In genomic region chr11:122598971-122599370, GRCh38 we compare ENCODE assay signal across 19 cellular contexts.
"Had no signal": no experiment of that assay in that cellular context is flagged by ENCODE, and none has a peak within 500 bp of the region (broad histone marks: within the 10 kb centered on the region; RNA-seq: fewer than 3 reads in every experiment).

No MANE protein-coding gene starts in this region.

- DNase-seq: activated CD4-positive, alpha-beta T cell treated with anti-CD3 and anti-CD28 coated beads, Interleukin-2, amount 50 U/mL, for 48 hours; activated CD4-positive, CD25-positive, alpha-beta regulatory T cell treated with anti-CD3 and anti-CD28 coated beads, Interleukin-2, amount 50 U/mL, for 72 hours; activated CD8-positive, alpha-beta memory T cell treated with anti-CD3 and anti-CD28 coated beads, Interleukin-2, amount 10 ng/mL, durations not matched to agents 7 days and 5 days; activated effector memory CD4-positive, alpha-beta T cell treated with anti-CD3 and anti-CD28 coated beads, Interleukin-2, amount 50 U/mL, for 16 hours; activated T-cell treated with anti-CD3 and anti-CD28 coated beads, Interleukin-2, amount 50 U/mL, for 24 hours; dorsolateral prefrontal cortex; foreskin melanocyte; head of caudate nucleus; mesendoderm; nephron progenitor cell; sigmoid colon; stimulated activated CD4-positive, alpha-beta T cell treated with anti-CD3 and anti-CD28 coated beads, Interleukin-12 subunit alpha, Interleukin-12 subunit beta, amount 100 ng/mL, for 4 hours; stimulated activated naive CD4-positive, alpha-beta T cell; substantia nigra; transverse colon had no signal

- H3K27me3 ChIP-seq: breast epithelium, sigmoid colon, transverse colon had no signal

- H3K36me3 ChIP-seq: breast epithelium, esophagus muscularis mucosa, sigmoid colon, transverse colon had no signal

- H3K4me1 ChIP-seq: breast epithelium, esophagus muscularis mucosa, transverse colon had no signal

- H3K4me3 ChIP-seq: breast epithelium, dorsolateral prefrontal cortex, esophagus muscularis mucosa, sigmoid colon, transverse colon had no signal

- ATAC-seq: activated CD8-positive, alpha-beta memory T cell treated with anti-CD3 and anti-CD28 coated beads, Interleukin-2, amount 10 ng/mL, durations not matched to agents 7 days and 5 days; activated naive CD4-positive, alpha-beta T cell treated with anti-CD3 and anti-CD28 coated beads, Interleukin-2, amount 50 U/mL, for 72 hours; left lobe of liver had no signal

- H3K9me3 ChIP-seq: breast epithelium, esophagus muscularis mucosa, sigmoid colon, transverse colon had no signal

- H3K27ac ChIP-seq: breast epithelium, esophagus muscularis mucosa, sigmoid colon, transverse colon had no signal
